11 cellular contexts compared by ENCODE assay signal in the genomic region with DNA sequence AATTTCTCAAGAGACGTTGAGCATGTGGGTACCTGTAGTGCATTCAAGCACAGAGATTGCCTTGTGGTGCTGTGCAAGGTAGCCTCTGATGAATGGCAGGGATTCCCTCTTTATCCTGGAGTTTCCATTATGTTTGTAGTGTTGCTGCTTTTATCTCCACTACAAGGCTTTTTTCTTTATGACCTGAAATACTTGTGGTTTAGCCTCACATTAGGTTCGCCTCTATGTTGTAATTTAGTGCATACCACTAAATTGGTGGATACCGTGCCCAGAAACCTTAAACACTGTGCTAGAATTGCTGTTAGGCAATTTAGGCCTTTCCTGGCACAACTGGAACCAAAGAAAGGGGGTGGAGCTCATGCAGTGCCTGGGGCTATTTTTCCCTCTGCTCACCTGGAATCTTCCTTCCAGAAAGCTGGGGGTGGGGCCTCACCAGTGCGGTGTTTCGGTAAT.
DNase-seq lines count a peak whose midpoint lies in the region; ATAC-seq and TF ChIP-seq lines count a peak whose summit lies in the region.
"Had no signal": no experiment of that assay in that cellular context is flagged by ENCODE, and none has a peak within 500 bp of the region (broad histone marks: within the 10 kb centered on the region; RNA-seq: fewer than 3 reads in every experiment).

No MANE protein-coding gene starts in this region.

- H3K27ac Mint-ChIP-seq in Calu3 (ENCODE audit: unreplicated experiment) (no peak overlapping the region), MCF 10A (ENCODE audit: low read depth, unreplicated experiment) (peak overlapping the region; percentile 87), endothelial cell (ENCODE audit: unreplicated experiment) (no peak overlapping the region), T-cell (no peak overlapping the region)

- POLR2A ChIA-PET in MCF 10A (lab: Yijun Ruan, JAX) (interaction anchor here (0.6 to 4.4 kb wide), 31 partner anchors 9 to 1476 kb away, joined by 3 to 95 read pairs (median 5); partner anchors contain the start of genes ECHDC1, HINT3, NCOA7 and TRMT11), T-cell (lab: Charles Lee) (no interaction called here)

- H3K4me1 Mint-ChIP-seq in Calu3 (ENCODE audit: low read depth, unreplicated experiment): peaks cover 34% of the 10 kb centered on the region
- peaks cover 57% of the 10 kb centered on the region for H3K4me1 Mint-ChIP-seq in MCF 10A (ENCODE audit: insufficient read depth, unreplicated experiment)
- peaks cover 5% of the 10 kb centered on the region for H3K4me1 Mint-ChIP-seq in endothelial cell (ENCODE audit: unreplicated experiment)
- peaks cover 0 to 16% (median 4%) of the 10 kb centered on the region in 3 donors for H3K4me1 Mint-ChIP-seq in T-cell

- CTCF ChIA-PET in Calu3 (lab: Charles Lee): no interaction called here
- CTCF ChIA-PET in MCF 10A (lab: Yijun Ruan, JAX): interaction anchor here (0.6 to 5.1 kb wide), 12 partner anchors 10 to 556 kb away, joined by 3 to 57 read pairs (median 4); partner anchors contain the start of genes HINT3, NCOA7 and TRMT11
- CTCF ChIA-PET in T-cell (lab: Charles Lee): interaction anchor here (0.5 to 0.6 kb wide), 2 partner anchors 51 to 805 kb away, joined by 5 to 6 read pairs; no protein-coding TSS in a partner anchor

- TF ChIP-seq CTCF in Calu3 (IDR thresholded peaks at IDR 0.05; ENCODE audit: unreplicated experiment): no peak
- no peak for TF ChIP-seq CTCF in MCF 10A (IDR thresholded peaks at IDR 0.05; ENCODE audit: unreplicated experiment)
- TF ChIP-seq CTCF in endothelial cell (IDR thresholded peaks at IDR 0.05; ENCODE audit: unreplicated experiment): no peak

- no peak for ATAC-seq in HG02981 (IDR thresholded peaks at IDR 0.05; ENCODE audit: unreplicated experiment)
- no peak for ATAC-seq in T-cell (replicated peaks in 1 of 4)

- no peaks in the 10 kb centered on the region for H3K9me3 Mint-ChIP-seq in Calu3 (ENCODE audit: low read depth, unreplicated experiment)
- no peaks in the 10 kb centered on the region for H3K9me3 Mint-ChIP-seq in MCF 10A (ENCODE audit: unreplicated experiment)
- H3K9me3 Mint-ChIP-seq in endothelial cell (ENCODE audit: unreplicated experiment): no peaks in the 10 kb centered on the region
- no peaks in the 10 kb centered on the region for H3K9me3 Mint-ChIP-seq in T-cell
- H3K9me3 Mint-ChIP-seq: central memory CD8-positive, alpha-beta T cell had no signal

- H3K27me3 Mint-ChIP-seq in Calu3 (ENCODE audit: unreplicated experiment) (no peaks in the 10 kb centered on the region), MCF 10A (ENCODE audit: insufficient read depth, unreplicated experiment) (no peaks in the 10 kb centered on the region), endothelial cell (ENCODE audit: unreplicated experiment) (no peaks in the 10 kb centered on the region), T-cell (no peaks in the 10 kb centered on the region)
- H3K27me3 Mint-ChIP-seq: central memory CD8-positive, alpha-beta T cell had no signal

- no peaks in the 10 kb centered on the region for H3K36me3 Mint-ChIP-seq in Calu3 (ENCODE audit: insufficient read depth, unreplicated experiment)
- H3K36me3 Mint-ChIP-seq in MCF 10A (ENCODE audit: insufficient read depth, unreplicated experiment): peaks cover 32% of the 10 kb centered on the region
- H3K36me3 Mint-ChIP-seq in endothelial cell (ENCODE audit: low read depth, unreplicated experiment): no peaks in the 10 kb centered on the region
- peaks cover 24% of the 10 kb centered on the region for H3K36me3 Mint-ChIP-seq in T-cell

- peak; percentile 69 for DNase-seq in Calu3
- DNase-seq in NCI-H128 (lab: John Stamatoyannopoulos, UW; ENCODE audit: unreplicated experiment): peak; percentile 37
- DNase-seq in MCF 10A (ENCODE audit: unreplicated experiment): peak; percentile 99
- DNase-seq in left kidney (ENCODE audit: low read depth, low spot score): peak; percentile 52
- DNase-seq in OCI-M1 (lab: John Stamatoyannopoulos, UW): no peak
- DNase-seq in endothelial cell (ENCODE audit: low spot score): no peak
- no peak for DNase-seq in T-cell
- DNase-seq: activated CD4-positive, CD25-positive, alpha-beta regulatory T cell treated with anti-CD3 and anti-CD28 coated beads, Interleukin-2, amount 50 U/mL, for 72 hours; NCI-H1092 had no signal

- intact Hi-C loops in Calu3 (cut with micrococcal nuclease; ENCODE audit: unreplicated experiment) (loop anchor here (5.0 kb wide), 3 partner anchors 35 to 80 kb away; partner anchors contain the start of gene NCOA7), MCF 10A (cut with micrococcal nuclease) (loop anchor here (2.0 kb wide), 1 partner anchor 37 kb away; no protein-coding TSS in a partner anchor)

- H3K4me3 Mint-ChIP-seq in Calu3 (ENCODE audit: low read depth, unreplicated experiment) (no peak overlapping the region), MCF 10A (ENCODE audit: unreplicated experiment) (peak overlapping the region; percentile 39), endothelial cell (ENCODE audit: unreplicated experiment) (no peak overlapping the region), T-cell (no peak overlapping the region)
- H3K4me3 Mint-ChIP-seq: central memory CD8-positive, alpha-beta T cell had no signal

- BruUV-seq in Calu3 (replicated peaks; lab: Mats Ljungman, UMichigan): no TSS peak
- no TSS peak for BruUV-seq in MCF 10A (replicated peaks; lab: Mats Ljungman, UMichigan)

Comparison
In these comparisons a context has a peak if more than half of its experiments do, and no peak if none do; other contexts are left out.
1. DNase-seq: peak in Calu3 (single experiment), NCI-H128 (single experiment), MCF 10A (single experiment) and left kidney (single experiment); none in OCI-M1 (single experiment), endothelial cell (single experiment) and T-cell (0 of 34).